7 cellular contexts compared by ENCODE assay signal in the genomic region with DNA sequence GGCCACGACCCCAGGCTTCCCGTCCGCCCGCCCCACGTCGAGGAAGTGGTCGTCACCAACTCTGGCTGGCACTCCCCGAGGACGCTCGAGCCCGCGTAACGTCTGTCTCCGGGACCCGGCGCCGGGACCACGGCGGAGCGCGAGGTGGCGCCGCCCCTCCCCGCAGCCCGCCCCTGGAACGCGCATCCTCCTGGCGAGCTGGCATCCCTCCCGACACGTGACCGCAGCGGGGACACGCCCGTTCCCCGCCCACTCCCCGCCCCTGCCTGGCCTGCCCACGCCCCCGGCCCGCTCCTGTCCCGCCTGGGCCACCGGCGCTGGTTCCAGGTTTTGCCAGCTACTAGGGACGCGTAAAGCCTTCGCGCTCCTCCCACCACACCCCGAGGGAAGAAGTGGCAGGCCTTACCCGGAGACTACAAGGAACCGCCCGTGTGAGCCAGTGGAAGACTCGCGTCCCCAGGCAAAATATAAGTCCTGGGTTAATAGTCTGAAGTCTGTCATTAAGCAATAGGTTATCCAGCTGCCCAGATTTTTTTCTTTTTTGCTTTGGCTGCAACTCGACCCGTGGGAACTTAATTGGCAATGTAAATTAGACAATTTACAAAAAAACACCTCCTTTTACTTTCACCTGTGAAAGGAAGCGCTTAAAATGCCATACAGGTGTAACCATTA. TPM values are rescaled to one million over a fixed set of nuclear protein-coding genes. Genes with fewer than 3 reads are reported as not detected.
DNase-seq lines count a peak whose midpoint lies in the region; ATAC-seq and TF ChIP-seq lines count a peak whose summit lies in the region.

A gene (minus strand): TSS at position 131 of the 672 bp plus-strand sequence. CDS start 20,291 bp downstream, outside the sequence.

- peak within 1 kb of the TSS; percentile 95 for H3K4me3 ChIP-seq in MM.1S (ENCODE audit: low read length)
- H3K4me3 ChIP-seq in fibroblast of pulmonary artery (replicated peaks; ENCODE audit: low read depth, low read length) = peak within 1 kb of the TSS; percentile 84

- peaks cover 5% of the 10 kb centered on the region; the same call in 1 of the 2 replicates for H3K79me2 ChIP-seq in MM.1S (ENCODE audit: low read length)

- peak within 1 kb of the TSS; percentile 93 for H3K4me2 ChIP-seq in MM.1S (ENCODE audit: low read depth, low read length)

- peak; percentile 63 for ATAC-seq in GM19035 (IDR thresholded peaks at IDR 0.05; ENCODE audit: unreplicated experiment)
- ATAC-seq in naive thymus-derived CD8-positive, alpha-beta T cell = peak; percentile 88 to 89
- peak; percentile 83 for ATAC-seq in stimulated activated effector memory CD8-positive, alpha-beta T cell treated with anti-CD3 and anti-CD28 coated beads, Interleukin-12 subunit alpha, Interleukin-12 subunit beta, amount 100 ng/mL, for 72 hours

- H3K36me3 Mint-ChIP-seq in naive thymus-derived CD8-positive, alpha-beta T cell = no peaks in the 10 kb centered on the region
- no peaks in the 10 kb centered on the region for H3K36me3 Mint-ChIP-seq in stimulated activated effector memory CD8-positive, alpha-beta T cell treated with anti-CD3 and anti-CD28 coated beads, Interleukin-12 subunit alpha, Interleukin-12 subunit beta, amount 100 ng/mL, for 72 hours

- TF ChIP-seq CTCF in MM.1S (IDR thresholded peaks at IDR 0.05; ENCODE audit: low read length) (no peak), fibroblast of pulmonary artery (IDR thresholded peaks at IDR 0.05; ENCODE audit: low read length, missing control alignments) (no peak)

- H3K27ac ChIP-seq in MM.1S (ENCODE audit: low read length) = peak within 1 kb of the TSS; percentile 40; the same call in 1 of the 2 replicates

- no peaks in the 10 kb centered on the region for H3K4me1 ChIP-seq in MM.1S (ENCODE audit: low read length)

- peak within 1 kb of the TSS; percentile 95 for H2AFZ ChIP-seq in MM.1S (ENCODE audit: low read length)

- no peaks in the 10 kb centered on the region for H3K9me2 ChIP-seq in MM.1S (replicated peaks; ENCODE audit: insufficient read depth, low read length)

- peak within 1 kb of the TSS; percentile 81 for H3K9ac ChIP-seq in MM.1S (ENCODE audit: low read length)

- H3F3A ChIP-seq in MM.1S (ENCODE audit: insufficient read depth, low read length) = peaks cover 5% of the 10 kb centered on the region; the same call in 1 of the 2 replicates

- no peaks in the 10 kb centered on the region for H3K36me3 ChIP-seq in MM.1S (replicated peaks; ENCODE audit: insufficient read depth, low read length)

- H3K9me3 ChIP-seq in MM.1S (replicated peaks; ENCODE audit: insufficient read depth, low read length) = no peaks in the 10 kb centered on the region

- peaks cover 4 to 14% (median 11%) of the 10 kb centered on the region in 5 donors for H3K27me3 Mint-ChIP-seq in naive thymus-derived CD8-positive, alpha-beta T cell

- peak within 1 kb of the TSS in 9 of 10 donors; percentile 27 to 85 (median 69) for H3K27ac Mint-ChIP-seq in naive thymus-derived CD8-positive, alpha-beta T cell
- no peak within 1 kb of the TSS for H3K27ac Mint-ChIP-seq in stimulated activated effector memory CD8-positive, alpha-beta T cell treated with anti-CD3 and anti-CD28 coated beads, Interleukin-12 subunit alpha, Interleukin-12 subunit beta, amount 100 ng/mL, for 72 hours

- H3K9me3 Mint-ChIP-seq in naive thymus-derived CD8-positive, alpha-beta T cell = no peaks in the 10 kb centered on the region
- H3K9me3 Mint-ChIP-seq in stimulated activated effector memory CD8-positive, alpha-beta T cell treated with anti-CD3 and anti-CD28 coated beads, Interleukin-12 subunit alpha, Interleukin-12 subunit beta, amount 100 ng/mL, for 72 hours = no peaks in the 10 kb centered on the region

- H3K4me1 Mint-ChIP-seq in naive thymus-derived CD8-positive, alpha-beta T cell = peaks cover 8 to 19% (median 14%) of the 10 kb centered on the region in 4 donors
- H3K4me1 Mint-ChIP-seq in stimulated activated effector memory CD8-positive, alpha-beta T cell treated with anti-CD3 and anti-CD28 coated beads, Interleukin-12 subunit alpha, Interleukin-12 subunit beta, amount 100 ng/mL, for 72 hours = peaks cover 13% of the 10 kb centered on the region

- H4K20me1 ChIP-seq in MM.1S (ENCODE audit: insufficient read depth, low read length) = no peaks in the 10 kb centered on the region

- H3K4me3 Mint-ChIP-seq in naive thymus-derived CD8-positive, alpha-beta T cell = peak within 1 kb of the TSS; percentile 83 to 97 (median 90)
- H3K4me3 Mint-ChIP-seq in stimulated activated effector memory CD8-positive, alpha-beta T cell treated with anti-CD3 and anti-CD28 coated beads, Interleukin-12 subunit alpha, Interleukin-12 subunit beta, amount 100 ng/mL, for 72 hours = peak within 1 kb of the TSS; percentile 80

- DNase-seq in MM.1S (peak; percentile 92), SIG-M5 (lab: John Stamatoyannopoulos, UW) (peak; percentile 85), activated gamma-delta T cell (lab: John Stamatoyannopoulos, UW) (peak; percentile 55), fibroblast of pulmonary artery (ENCODE audit: low read depth) (peak; percentile 94)
- peak; percentile 49 to 84 (median 68) for DNase-seq in naive thymus-derived CD8-positive, alpha-beta T cell
- peak; percentile 28 to 75 for DNase-seq in stimulated activated effector memory CD8-positive, alpha-beta T cell treated with anti-CD3 and anti-CD28 coated beads, Interleukin-12 subunit alpha, Interleukin-12 subunit beta, amount 100 ng/mL, for 72 hours (ENCODE audit: low spot score in 2 of 2)

- no peaks in the 10 kb centered on the region for H3K27me3 ChIP-seq in MM.1S (replicated peaks; ENCODE audit: insufficient read depth, low read length)

- POLR2A ChIA-PET in naive thymus-derived CD8-positive, alpha-beta T cell (lab: Charles Lee) = no interaction called here

RNA-seq across cellular contexts. Expression of the gene that starts here (rescaled TPM):
- total RNA-seq in naive thymus-derived CD8-positive, alpha-beta T cell = 1 to 10 TPM; 1.7 to 2.4 TPM
- 1 to 10 TPM; 1.3 to 1.9 (median 1.5) TPM for polyA plus RNA-seq in naive thymus-derived CD8-positive, alpha-beta T cell

Comparison
In these comparisons a context has a peak if more than half of its experiments do, and no peak if none do; other contexts are left out.
1. Peak in every context shown above with its lines: DNase-seq, ATAC-seq, H3K4me3 ChIP-seq and H3K27ac ChIP-seq.